In genomic region chr12:77685112-77685511, GRCh38 we compare ENCODE assay signal across 8 cellular contexts.
DNase-seq lines count a peak whose midpoint lies in the region; ATAC-seq and TF ChIP-seq lines count a peak whose summit lies in the region.

No MANE protein-coding gene starts in this region.

- peak in 2 of 3 donors; percentile 48 to 52 for TF ChIP-seq CTCF in breast epithelium (IDR thresholded peaks at IDR 0.05)
- TF ChIP-seq CTCF in thyroid gland (IDR thresholded peaks at IDR 0.05) = peak in 4 of 6 experiments; percentile 15 to 54 (median 48)

- H3K36me3 ChIP-seq in breast epithelium = no peaks in the 10 kb centered on the region
- no peaks in the 10 kb centered on the region for H3K36me3 ChIP-seq in thyroid gland

- no peaks in the 10 kb centered on the region for H3K9me3 ChIP-seq in breast epithelium
- H3K9me3 ChIP-seq in thyroid gland = no peaks in the 10 kb centered on the region

- H3K4me1 ChIP-seq in breast epithelium = no peaks in the 10 kb centered on the region
- H3K4me1 ChIP-seq in thyroid gland = no peaks in the 10 kb centered on the region

- ATAC-seq in GM19467 (IDR thresholded peaks at IDR 0.05; ENCODE audit: unreplicated experiment) = peak; percentile 89

- whole genome bisulfite sequencing in thyroid gland, 2 donors = 5 to 10% methylated on average over 6 of the region's 6 CpGs

- H3K27ac ChIP-seq in breast epithelium (no peak overlapping the region), thyroid gland (no peak overlapping the region)

- TF ChIP-seq POLR2A in breast epithelium (IDR thresholded peaks at IDR 0.05) (no peak), thyroid gland (IDR thresholded peaks at IDR 0.05) (no peak)

- intact Hi-C loops in breast epithelium (cut with DNase I; ENCODE audit: low total_unique reads) = no loop called here
- intact Hi-C loops in thyroid gland (cut with DNase I) = no loop called here

- DNase-seq in DMS79 treated with DMSO at 0.1 percent for 48 hours (lab: John Stamatoyannopoulos, UW) (peak; percentile 68), HT-29 (ENCODE audit: low spot score) (peak; percentile 80), NCI-H774 (lab: John Stamatoyannopoulos, UW) (peak; percentile 84), breast epithelium (ENCODE audit: low spot score in 2 of 2) (peak in 1 of 2 donors; percentile 37), islet precursor cell (peak; percentile 79), thyroid gland (peak; percentile 27 to 58)
- DNase-seq in activated CD4-positive, alpha-beta T cell treated with anti-CD3 and anti-CD28 coated beads, Interleukin-2, amount 50 U/mL, for 4 hours = no peak

- H3K4me3 ChIP-seq in breast epithelium (peak overlapping the region in 1 of 3 donors; percentile 29), thyroid gland (replicated peaks in 1 of 3) (no peak overlapping the region)

- H3K27me3 ChIP-seq in breast epithelium (no peaks in the 10 kb centered on the region), thyroid gland (no peaks in the 10 kb centered on the region)

Comparison
In these comparisons a context has a peak if more than half of its experiments do, and no peak if none do; other contexts are left out.
1. DNase-seq: peak in DMS79 treated with DMSO at 0.1 percent for 48 hours (single experiment), HT-29 (single experiment), NCI-H774 (single experiment), islet precursor cell (single experiment) and thyroid gland (2 of 2); none in activated CD4-positive, alpha-beta T cell treated with anti-CD3 and anti-CD28 coated beads, Interleukin-2, amount 50 U/mL, for 4 hours (0 of 2).